In genomic region chr16:69858196-69859104, GRCh38 we compare ENCODE assay signal across 1 cellular context.
TF ChIP-seq lines count a peak whose summit lies in the region.

No MANE protein-coding gene starts in this region.

TF ChIP-seq in HepG2, 621 proteins besides CTCF, POLR2A, EP300 and RAD21 (continued from another document and continues in another):
- TF ChIP-seq ZNF580 (CRISPR knock-in tag; IDR thresholded peaks at IDR 0.05; ENCODE audit: borderline replicate concordance, low read depth) (peak; percentile 53; the same call in 1 of the 2 replicates), ZNF629 (CRISPR knock-in tag; conservative IDR thresholded peaks at IDR 0.05) (0 out of 2 replicates have a peak, but pooled peaks have one; percentile 20), SOX6 (IDR thresholded peaks at IDR 0.05) (no peak), SOX6 (CRISPR knock-in tag; IDR thresholded peaks at IDR 0.05) (peak; percentile 19; the same call in 1 of the 2 replicates), ZNF839 (CRISPR knock-in tag; IDR thresholded peaks at IDR 0.05; ENCODE audit: borderline replicate concordance) (no peak), LCORL (IDR thresholded peaks at IDR 0.05) (no peak), LCORL (CRISPR knock-in tag; IDR thresholded peaks at IDR 0.05) (peak; percentile 78; the same call in 1 of the 2 replicates), MED1 (CRISPR knock-in tag; IDR thresholded peaks at IDR 0.05) (peak; percentile 94), CREBL2 (CRISPR knock-in tag; IDR thresholded peaks at IDR 0.05; ENCODE audit: borderline replicate concordance) (no peak), ZNF263 (CRISPR knock-in tag; IDR thresholded peaks at IDR 0.05) (peak; percentile 56; the same call in 1 of the 2 replicates), DPF2 (CRISPR knock-in tag; IDR thresholded peaks at IDR 0.05; ENCODE audit: borderline replicate concordance, low read depth) (peak; percentile 84; the same call in 1 of the 2 replicates), RXRA (CRISPR knock-in tag; IDR thresholded peaks at IDR 0.05) (peak; percentile 50; the same call in 1 of the 2 replicates), ZSCAN9 (CRISPR knock-in tag; IDR thresholded peaks at IDR 0.05; ENCODE audit: borderline replicate concordance) (peak; percentile 23; the same call in 1 of the 2 replicates), PCBP1 (IDR thresholded peaks at IDR 0.05; ENCODE audit: borderline replicate concordance, low read depth, low read length) (no peak), FOXP4 (CRISPR knock-in tag; IDR thresholded peaks at IDR 0.05) (peak; percentile 87), TFDP1 (CRISPR knock-in tag; IDR thresholded peaks at IDR 0.05; ENCODE audit: borderline replicate concordance) (peak; percentile 74), NFYB (CRISPR knock-in tag; IDR thresholded peaks at IDR 0.05) (no peak), MAX (IDR thresholded peaks at IDR 0.05) (peak; percentile 75), DNMT3B (CRISPR knock-in tag; conservative IDR thresholded peaks at IDR 0.05) (no peak), ZNF276 (CRISPR knock-in tag; IDR thresholded peaks at IDR 0.05; ENCODE audit: low read depth) (0 out of 2 replicates have a peak, but pooled peaks have one; percentile 42), TBX2 (CRISPR knock-in tag; IDR thresholded peaks at IDR 0.05; ENCODE audit: borderline replicate concordance) (peak; percentile 54; the same call in 1 of the 2 replicates), TEAD3 (CRISPR knock-in tag; optimal IDR thresholded peaks at IDR 0.05; ENCODE audit: borderline replicate concordance) (peak; percentile 69), SALL1 (CRISPR knock-in tag; IDR thresholded peaks at IDR 0.05) (peak; percentile 77), E2F1 (CRISPR knock-in tag; IDR thresholded peaks at IDR 0.05) (0 out of 2 replicates have a peak, but pooled peaks have one; percentile 57), NR2F6 (IDR thresholded peaks at IDR 0.05) (no peak), NR2F6 (CRISPR knock-in tag; IDR thresholded peaks at IDR 0.05) (peak; percentile 58), TIGD3 (CRISPR knock-in tag; IDR thresholded peaks at IDR 0.05; ENCODE audit: borderline replicate concordance) (0 out of 2 replicates have a peak, but pooled peaks have one; percentile 7), SOX13 (IDR thresholded peaks at IDR 0.05) (no peak), SOX13 (CRISPR knock-in tag; conservative IDR thresholded peaks at IDR 0.05 in 1 of 2, IDR thresholded peaks at IDR 0.05 in 1 of 2) (peak in 1 of 2 experiments; percentile 48; a peak in 1 of 4 replicates), ZSCAN12 (CRISPR knock-in tag; IDR thresholded peaks at IDR 0.05) (no peak), IRF2 (CRISPR knock-in tag; IDR thresholded peaks at IDR 0.05) (no peak; the same call in 1 of the 2 replicates), ATF7 (IDR thresholded peaks at IDR 0.05) (no peak), ATF7 (CRISPR knock-in tag; IDR thresholded peaks at IDR 0.05) (no peak), ZMYM4 (CRISPR knock-in tag; IDR thresholded peaks at IDR 0.05) (peak; percentile 51; the same call in 1 of the 2 replicates), USF2 (IDR thresholded peaks at IDR 0.05; ENCODE audit: low read depth, low read length) (no peak), USF2 (CRISPR knock-in tag; IDR thresholded peaks at IDR 0.05; ENCODE audit: borderline replicate concordance) (no peak), ZNF724P (CRISPR knock-in tag; IDR thresholded peaks at IDR 0.05; ENCODE audit: borderline replicate concordance) (0 out of 2 replicates have a peak, but pooled peaks have one; percentile 14), MEIS1 (CRISPR knock-in tag; IDR thresholded peaks at IDR 0.05; ENCODE audit: borderline replicate concordance) (peak; percentile 56; the same call in 1 of the 2 replicates), ZMYM3 (CRISPR knock-in tag; IDR thresholded peaks at IDR 0.05) (peak; percentile 95), SNAPC2 (CRISPR knock-in tag; IDR thresholded peaks at IDR 0.05) (0 out of 2 replicates have a peak, but pooled peaks have one; percentile 63), ZBTB7B (CRISPR knock-in tag; IDR thresholded peaks at IDR 0.05) (peak; percentile 58), GLI4 (CRISPR knock-in tag; IDR thresholded peaks at IDR 0.05; ENCODE audit: borderline replicate concordance) (no peak), FOXA1 (IDR thresholded peaks at IDR 0.05) (no peak), FOXA1 (CRISPR knock-in tag; IDR thresholded peaks at IDR 0.05) (peak; percentile 37; the same call in 1 of the 2 replicates), GMEB2 (CRISPR knock-in tag; IDR thresholded peaks at IDR 0.05; ENCODE audit: low read depth) (no peak), HINFP (CRISPR knock-in tag; IDR thresholded peaks at IDR 0.05; ENCODE audit: low read depth) (peak; percentile 51; the same call in 1 of the 2 replicates), ARNT2 (CRISPR knock-in tag; IDR thresholded peaks at IDR 0.05; ENCODE audit: low read depth) (no peak), RXRB (CRISPR knock-in tag; IDR thresholded peaks at IDR 0.05; ENCODE audit: borderline replicate concordance) (peak; percentile 91), ELF4 (CRISPR knock-in tag; IDR thresholded peaks at IDR 0.05; ENCODE audit: borderline replicate concordance) (no peak), ZNF317 (CRISPR knock-in tag; IDR thresholded peaks at IDR 0.05) (peak; percentile 2; the same call in 1 of the 2 replicates), RCOR2 (CRISPR knock-in tag; IDR thresholded peaks at IDR 0.05) (peak; percentile 95), DRAP1 (CRISPR knock-in tag; IDR thresholded peaks at IDR 0.05) (peak; percentile 64), ZNF589 (CRISPR knock-in tag; conservative IDR thresholded peaks at IDR 0.05) (0 out of 2 replicates have a peak, but pooled peaks have one; percentile 36)
